Comparison of ENCODE assay signal across 19 cellular contexts in the genomic region with DNA sequence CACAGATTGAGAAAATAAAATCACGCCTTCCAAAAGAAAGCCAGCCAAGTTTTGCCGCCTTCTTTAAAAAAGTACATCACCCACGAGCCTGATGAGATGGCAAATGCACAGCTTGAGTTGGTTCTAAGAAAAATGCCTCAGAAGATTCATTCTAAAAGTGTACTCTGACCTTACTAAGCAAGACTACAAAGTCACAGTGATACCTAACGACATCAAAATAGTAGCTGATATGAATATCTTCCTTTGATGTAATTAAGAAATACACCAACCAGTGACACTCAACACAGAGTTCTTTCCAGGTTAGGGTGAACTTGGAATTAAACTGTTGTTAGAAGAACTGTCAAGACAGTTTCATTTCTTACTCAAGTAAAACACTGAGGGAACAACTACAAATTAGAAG.
"Had no signal": no experiment of that assay in that cellular context is flagged by ENCODE, and none has a peak within 500 bp of the region (broad histone marks: within the 10 kb centered on the region; RNA-seq: fewer than 3 reads in every experiment).

No MANE protein-coding gene starts in this region.

- H3K27ac ChIP-seq: RWPE1 had no signal

- DNase-seq: KBM-7; MV-4-11; NCI-H1048; NCI-H1105; NCI-H1436 treated with DMSO at 0.1 percent for 48 hours; NCI-H1694; NCI-H187 treated with DMSO at 0.1 percent for 48 hours; NCI-H2029 treated with DMSO at 0.1 percent for 48 hours; NCI-H2171 treated with DMSO at 0.1 percent for 48 hours; NCI-H345; NCI-H446 treated with DMSO at 0.1 percent for 48 hours; NCI-H510A treated with DMSO at 0.1 percent for 48 hours; NCI-H526; NCI-H82; NK-92 treated with Interleukin-12 subunit alpha and Interleukin-12 subunit beta, amount 100 ng/mL, for 24 hours; PC-3; SHP77 had no signal

- ATAC-seq: Panc1, PC-3 had no signal
